9 cellular contexts compared by ENCODE assay signal in genomic region chr3:100992086-100993033, GRCh38. TPM values are rescaled to one million over a fixed set of nuclear protein-coding genes. Genes with fewer than 3 reads are reported as not detected.
DNase-seq lines count a peak whose midpoint lies in the region; ATAC-seq and TF ChIP-seq lines count a peak whose summit lies in the region.
"Had no signal": no experiment of that assay in that cellular context is flagged by ENCODE, and none has a peak within 500 bp of the region (broad histone marks: within the 10 kb centered on the region; RNA-seq: fewer than 3 reads in every experiment).

No MANE protein-coding gene starts in this region.

- H3K9ac ChIP-seq in SK-N-MC (ENCODE audit: insufficient read length) (peak overlapping the region; percentile 68), neural progenitor cell (no peak overlapping the region), endodermal cell (ENCODE audit: extremely low read depth, low read length, poor library complexity, severe bottlenecking) (no peak overlapping the region)

- H3K4me3 Mint-ChIP-seq in neural progenitor cell: no peak overlapping the region
- no peak overlapping the region for H3K4me3 Mint-ChIP-seq in endodermal cell
- H3K4me3 Mint-ChIP-seq: activated B cell treated with CpG ODN at 0.5 μM for 24 hours had no signal

- H3K79me2 ChIP-seq in neural progenitor cell (ENCODE audit: low read depth): no peaks in the 10 kb centered on the region

- H3K4me1 ChIP-seq in neural progenitor cell: no peaks in the 10 kb centered on the region
- H3K4me1 ChIP-seq in endodermal cell (ENCODE audit: control insufficient read depth, insufficient read depth, low read length): no peaks in the 10 kb centered on the region

- no peak for DNase-seq in AG04450 (ENCODE audit: low read depth, low spot score)
- DNase-seq in SK-N-MC (ENCODE audit: low read depth, low spot score): peak; percentile 63
- DNase-seq in fibroblast of villous mesenchyme (ENCODE audit: low read depth): peak; percentile 65
- DNase-seq in neural progenitor cell (ENCODE audit: low spot score): no peak
- DNase-seq in NCI-H146 (lab: John Stamatoyannopoulos, UW): no peak
- no peak for DNase-seq in NCI-H187 (lab: John Stamatoyannopoulos, UW)
- no peak for DNase-seq in endodermal cell
- DNase-seq: activated B cell treated with CpG ODN at 0.5 μM for 24 hours had no signal

- H3K36me3 Mint-ChIP-seq in neural progenitor cell (no peaks in the 10 kb centered on the region), endodermal cell (ENCODE audit: low read depth) (no peaks in the 10 kb centered on the region)

- H3K9me3 Mint-ChIP-seq in neural progenitor cell (no peaks in the 10 kb centered on the region), endodermal cell (no peaks in the 10 kb centered on the region)
- H3K9me3 Mint-ChIP-seq: activated B cell treated with CpG ODN at 0.5 μM for 24 hours had no signal

- H3K36me3 ChIP-seq in SK-N-MC (ENCODE audit: insufficient read depth, low read length) (no peaks in the 10 kb centered on the region), neural progenitor cell (no peaks in the 10 kb centered on the region), endodermal cell (ENCODE audit: control insufficient read depth, insufficient read depth, low read length) (no peaks in the 10 kb centered on the region)

- H3K27me3 Mint-ChIP-seq in neural progenitor cell (ENCODE audit: insufficient read depth, low read depth): no peaks in the 10 kb centered on the region
- no peaks in the 10 kb centered on the region for H3K27me3 Mint-ChIP-seq in endodermal cell (ENCODE audit: insufficient read depth)
- H3K27me3 Mint-ChIP-seq: activated B cell treated with CpG ODN at 0.5 μM for 24 hours had no signal

- H3K27ac Mint-ChIP-seq in neural progenitor cell: no peak overlapping the region
- no peak overlapping the region for H3K27ac Mint-ChIP-seq in endodermal cell
- H3K27ac Mint-ChIP-seq: activated B cell treated with CpG ODN at 0.5 μM for 24 hours had no signal

- H3K9me3 ChIP-seq in AG04450 (ENCODE audit: control insufficient read depth, insufficient read depth, low read length): no peaks in the 10 kb centered on the region
- H3K9me3 ChIP-seq in SK-N-MC (ENCODE audit: low read depth, low read length): no peaks in the 10 kb centered on the region
- H3K9me3 ChIP-seq in neural progenitor cell (ENCODE audit: low read depth): no peaks in the 10 kb centered on the region
- H3K9me3 ChIP-seq in endodermal cell (ENCODE audit: control insufficient read depth, low read length): no peaks in the 10 kb centered on the region

- TF ChIP-seq CTCF in AG04450 (IDR thresholded peaks at IDR 0.05; ENCODE audit: low read depth, low read length) (no peak), fibroblast of villous mesenchyme (IDR thresholded peaks at IDR 0.05; ENCODE audit: insufficient read depth, low read depth, low read length) (no peak), neural progenitor cell (IDR thresholded peaks at IDR 0.05) (no peak), endodermal cell (conservative IDR thresholded peaks at IDR 0.05) (no peak)

- H3K4me2 ChIP-seq in neural progenitor cell: no peak overlapping the region

- H3K27me3 ChIP-seq in AG04450 (ENCODE audit: control insufficient read depth, insufficient read depth, low read length) (no peaks in the 10 kb centered on the region), neural progenitor cell (no peaks in the 10 kb centered on the region), endodermal cell (ENCODE audit: control insufficient read depth, insufficient read depth, low read length, poor library complexity, severe bottlenecking) (no peaks in the 10 kb centered on the region)

- POLR2A ChIA-PET in AG04450 (lab: Yijun Ruan, JAX): interaction anchor here (1.7 kb wide), 1 partner anchor 10 kb away, joined by 4 read pairs; no protein-coding TSS in a partner anchor

- H4K20me1 ChIP-seq in neural progenitor cell (ENCODE audit: low read depth): no peaks in the 10 kb centered on the region

- CTCF ChIA-PET in AG04450 (lab: Charles Lee): interaction anchor here (0.6 to 1.2 kb wide), 4 partner anchors 73 to 203 kb away, joined by 3 to 4 read pairs (median 3); no protein-coding TSS in a partner anchor

- peak overlapping the region; percentile 70 for H2AFZ ChIP-seq in neural progenitor cell (replicated peaks)

- WGBS in endodermal cell (ENCODE audit: insufficient coverage in 1 of 2, insufficient read length in 1 of 2), 2 experiments: 88 to 100% methylated on average over 4 to 5 of the region's 5 CpGs

- H3K4me3 ChIP-seq in AG04450 (ENCODE audit: low read depth, low read length) (peak overlapping the region; percentile 55), SK-N-MC (peak overlapping the region; percentile 85), fibroblast of villous mesenchyme (ENCODE audit: low read depth, low read length) (peak overlapping the region; percentile 45), neural progenitor cell (no peak overlapping the region), endodermal cell (ENCODE audit: low read length) (no peak overlapping the region)

- no peak for ATAC-seq in GM18519 (IDR thresholded peaks at IDR 0.05; ENCODE audit: low FRiP score, unreplicated experiment)

- H3K4me1 Mint-ChIP-seq in neural progenitor cell (no peaks in the 10 kb centered on the region), endodermal cell (peaks cover 4% of the 10 kb centered on the region)
- H3K4me1 Mint-ChIP-seq: activated B cell treated with CpG ODN at 0.5 μM for 24 hours had no signal

- H3F3A ChIP-seq in neural progenitor cell (ENCODE audit: low read depth): no peaks in the 10 kb centered on the region

- H3K27ac ChIP-seq in AG04450 (ENCODE audit: low read depth, low read length) (peak overlapping the region; percentile 12), SK-N-MC (peak overlapping the region; percentile 76), neural progenitor cell (no peak overlapping the region), endodermal cell (ENCODE audit: low read depth, low read length) (no peak overlapping the region)

RNA-seq across cellular contexts. Expression of gene ABI3BP, which starts 0.9 kb away (rescaled TPM):
- 5.3 and 9.3 TPM in 2 replicates for polyA plus RNA-seq in AG04450 (2011; rRNA removed)
- 2.9 and 3.0 TPM in 2 replicates for polyA minus RNA-seq in AG04450 (2011; rRNA and poly(A)+ RNA removed)
- 4.2 and 7.8 TPM in 2 replicates for total RNA-seq in fibroblast of villous mesenchyme
- total RNA-seq in neural progenitor cell (ENCODE audit: low replicate concordance): not detected in 2 replicates
- under 1 TPM in 1 of 2 donors, not detected in 1; 0.42 TPM for total RNA-seq in endodermal cell
- 1.3 TPM for polyA plus RNA-seq in endodermal cell (2013, experiment 1 of 2)
- 1.4 TPM for polyA plus RNA-seq in endodermal cell (2013, experiment 2 of 2)
- total RNA-seq: activated B cell treated with CpG ODN at 0.5 μM for 24 hours had no signal

Comparison
In these comparisons a context has a peak if more than half of its experiments do, and no peak if none do; other contexts are left out.
1. DNase-seq: peak in SK-N-MC (single experiment) and fibroblast of villous mesenchyme (single experiment); none in AG04450 (single experiment), neural progenitor cell (single experiment), NCI-H146 (single experiment), NCI-H187 (0 of 2) and endodermal cell (single experiment).
2. H3K27ac ChIP-seq: peak in AG04450 (single experiment) and SK-N-MC (single experiment); none in neural progenitor cell (single experiment) and endodermal cell (single experiment).
3. H3K4me3 ChIP-seq: peak in AG04450 (single experiment), SK-N-MC (single experiment) and fibroblast of villous mesenchyme (single experiment); none in neural progenitor cell (single experiment) and endodermal cell (single experiment).